In the genomic region with DNA sequence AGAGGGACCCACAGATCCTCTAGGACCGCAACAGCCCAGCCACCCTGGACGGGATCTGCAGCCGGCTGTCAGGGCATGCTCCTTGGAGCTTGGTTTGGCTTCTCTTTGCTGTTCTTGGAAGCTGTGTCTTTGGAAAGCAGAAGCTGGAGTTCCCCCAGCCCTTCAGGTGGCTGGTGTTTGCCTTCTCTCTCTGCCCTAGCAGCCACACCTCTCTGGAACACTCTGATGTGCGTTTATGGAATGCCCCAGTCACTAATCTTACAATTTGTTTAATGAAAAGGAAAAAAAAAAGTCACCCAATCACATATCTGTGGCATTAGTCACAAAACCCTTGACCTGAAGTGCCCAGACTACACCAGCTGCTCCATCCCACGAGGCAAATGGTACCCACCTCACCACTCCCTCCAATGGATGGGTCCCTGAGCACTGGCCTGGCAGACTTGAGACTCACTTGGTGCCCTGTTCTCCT, we compare ENCODE assay signal across 13 cellular contexts.
A peak's percentile ranks its signal among the peaks of the same experiment; 100 is the strongest.
DNase-seq lines count a peak whose midpoint lies in the region; ATAC-seq, FAIRE-seq and TF ChIP-seq lines count a peak whose summit lies in the region.
"Had no signal": no experiment of that assay in that cellular context is flagged by ENCODE, and none has a peak within 500 bp of the region (broad histone marks: within the 10 kb centered on the region; RNA-seq: fewer than 3 reads in every experiment).

No MANE protein-coding gene starts in this region.

- intact Hi-C loops in posterior cingulate gyrus (cut with DNase I), result loop anchor here (5.0 kb wide), 1 partner anchor 38 kb away; no protein-coding TSS in a partner anchor

- no peaks in the 10 kb centered on the region for H3K79me2 ChIP-seq in keratinocyte (ENCODE audit: control insufficient read depth, insufficient read depth, low read length)

- no peak for TF ChIP-seq POLR2A in H54 (IDR thresholded peaks at IDR 0.05; ENCODE audit: low read depth, low read length)

- H3K27ac ChIP-seq in 22Rv1, result peak overlapping the region; percentile 78
- H3K27ac ChIP-seq in keratinocyte (ENCODE audit: control insufficient read depth, insufficient read depth, low read length), result no peak overlapping the region
- H3K27ac ChIP-seq: BLaER1, SJSA1 had no signal

- no peak for ATAC-seq in GM18511 (IDR thresholded peaks at IDR 0.05; ENCODE audit: unreplicated experiment)
- ATAC-seq: natural killer cell treated with Interleukin-12 subunit alpha and Interleukin-12 subunit beta and Interleukin-15 and Interleukin-18, amount 100 ng/mL, for 72 hours had no signal

- H3K9me1 ChIP-seq in keratinocyte (ENCODE audit: control insufficient read depth, extremely low read depth, insufficient read depth, low read length), result no peaks in the 10 kb centered on the region

- TF ChIP-seq CTCF in 22Rv1 (IDR thresholded peaks at IDR 0.05) (no peak), keratinocyte (optimal IDR thresholded peaks at IDR 0.05 in 1 of 3, IDR thresholded peaks at IDR 0.05 in 1 of 3, conservative IDR thresholded peaks at IDR 0.05 in 1 of 3; ENCODE audit: extremely low read depth in 1 of 3, insufficient read depth in 2 of 3, low read length in 3 of 3) (no peak)

- DNase-seq in H54 (ENCODE audit: insufficient read length, low spot score) (peak; percentile 25), SW480 (ENCODE audit: low spot score) (peak; percentile 52), keratinocyte (ENCODE audit: low read depth, low spot score) (no peak), posterior cingulate gyrus (no peak)
- no peak for DNase-seq in stimulated activated CD4-positive, alpha-beta T cell treated with anti-CD3 and anti-CD28 coated beads, Interleukin-1b, Interleukin-23, amount 100 ng/mL, for 48 hours
- DNase-seq in activated T-cell treated with anti-CD3 and anti-CD28 coated beads, Interleukin-2, amount 50 U/mL, for 1 hour, result no peak
- DNase-seq: activated naive CD4-positive, alpha-beta T cell treated with anti-CD3 and anti-CD28 coated beads, Interleukin-2, amount 50 U/mL, for 16 hours; NCI-H1417 treated with DMSO at 0.1 percent for 48 hours had no signal

- no peaks in the 10 kb centered on the region for H4K20me1 ChIP-seq in keratinocyte (ENCODE audit: control insufficient read depth, extremely low read depth, insufficient read depth, low read length)
- H4K20me1 ChIP-seq: BLaER1 had no signal

- no peak overlapping the region for H2AFZ ChIP-seq in keratinocyte (ENCODE audit: control insufficient read depth, low read length)

- no peaks in the 10 kb centered on the region for H3K36me3 ChIP-seq in keratinocyte (ENCODE audit: control insufficient read depth in 2 of 2, extremely low read depth in 1 of 2, insufficient read depth in 2 of 2, low read length in 2 of 2)
- H3K36me3 ChIP-seq: BLaER1, SJSA1 had no signal

- no peaks in the 10 kb centered on the region for H3K27me3 ChIP-seq in keratinocyte (ENCODE audit: control insufficient read depth, extremely low read depth, insufficient read depth, low read length)
- H3K27me3 ChIP-seq: BLaER1, SJSA1 had no signal

- peaks cover 21% of the 10 kb centered on the region for H3K4me1 ChIP-seq in keratinocyte (ENCODE audit: control insufficient read depth, extremely low read depth, insufficient read depth, low read length)

- no peaks in the 10 kb centered on the region for H3K9me3 ChIP-seq in keratinocyte (ENCODE audit: control insufficient read depth, low read depth, low read length)
- H3K9me3 ChIP-seq: BLaER1, SJSA1 had no signal

- FAIRE-seq in H54 (lab: Jason Lieb, UNC) (no peak), keratinocyte (lab: Jason Lieb, UNC) (peak; percentile 17)

- dilution Hi-C loops in keratinocyte (cut with MboI; ENCODE audit: extremely low pct_ligation_motif_present, low sequenced_read_pairs), result no loop called here

- H3K4me3 ChIP-seq in keratinocyte (ENCODE audit: control insufficient read depth in 2 of 3, extremely low read depth in 1 of 3, insufficient read depth in 2 of 3, low read depth in 1 of 3, low read length in 3 of 3), result no peak overlapping the region
- H3K4me3 ChIP-seq: BLaER1, SJSA1 had no signal

- peak overlapping the region; percentile 61 for H3K4me2 ChIP-seq in keratinocyte (ENCODE audit: control insufficient read depth, extremely low read depth, insufficient read depth, low read depth, low read length)
- H3K4me2 ChIP-seq: BLaER1 had no signal

- H3K9ac ChIP-seq in keratinocyte (ENCODE audit: control insufficient read depth, extremely low read depth, insufficient read depth, low read length), result no peak overlapping the region
- H3K9ac ChIP-seq: BLaER1 had no signal

Comparison
In these comparisons a context has a peak if more than half of its experiments do, and no peak if none do; other contexts are left out.
1. DNase-seq: peak in H54 (single experiment) and SW480 (single experiment); none in keratinocyte (single experiment), posterior cingulate gyrus (0 of 10), stimulated activated CD4-positive, alpha-beta T cell treated with anti-CD3 and anti-CD28 coated beads, Interleukin-1b, Interleukin-23, amount 100 ng/mL, for 48 hours (single experiment) and activated T-cell treated with anti-CD3 and anti-CD28 coated beads, Interleukin-2, amount 50 U/mL, for 1 hour (single experiment).